ENCODE assay signal across 12 cellular contexts in genomic region chr4:176193898-176194297, GRCh38. TPM values are rescaled to one million over a fixed set of nuclear protein-coding genes. Genes with fewer than 3 reads are reported as not detected.
DNase-seq lines count a peak whose midpoint lies in the region; FAIRE-seq lines count a peak whose summit lies in the region.
"Had no signal": no experiment of that assay in that cellular context is flagged by ENCODE, and none has a peak within 500 bp of the region (broad histone marks: within the 10 kb centered on the region; RNA-seq: fewer than 3 reads in every experiment).

No MANE protein-coding gene starts in this region.

- POLR2A ChIA-PET in activated CD4-positive, alpha-beta memory T cell treated with anti-CD3 and anti-CD28 coated beads for 36 hours (lab: Charles Lee), result no interaction called here
- POLR2A ChIA-PET in activated CD4-positive, alpha-beta memory T cell treated with anti-CD3 and anti-CD28 coated beads, Interleukin-2, amount 10 ng/mL, durations not matched to agents 7 days and 5 days (lab: Charles Lee), result no interaction called here

- FAIRE-seq in frontal cortex (lab: Jason Lieb, UNC), result no peak

- peak overlapping the region; percentile 33 for H3K27ac Mint-ChIP-seq in activated CD4-positive, alpha-beta memory T cell treated with anti-CD3 and anti-CD28 coated beads for 36 hours
- H3K27ac Mint-ChIP-seq in activated CD4-positive, alpha-beta memory T cell treated with anti-CD3 and anti-CD28 coated beads, Interleukin-2, amount 10 ng/mL, durations not matched to agents 7 days and 5 days, result no peak overlapping the region
- peak overlapping the region; percentile 86 for H3K27ac Mint-ChIP-seq in activated T-cell treated with anti-CD3 and anti-CD28 coated beads, Interleukin-2, amount 50 U/mL, for 24 hours

- H3K4me3 Mint-ChIP-seq in activated CD4-positive, alpha-beta memory T cell treated with anti-CD3 and anti-CD28 coated beads for 36 hours, result no peak overlapping the region
- H3K4me3 Mint-ChIP-seq in activated CD4-positive, alpha-beta memory T cell treated with anti-CD3 and anti-CD28 coated beads, Interleukin-2, amount 10 ng/mL, durations not matched to agents 7 days and 5 days, result no peak overlapping the region
- peak overlapping the region; percentile 68 for H3K4me3 Mint-ChIP-seq in activated T-cell treated with anti-CD3 and anti-CD28 coated beads, Interleukin-2, amount 50 U/mL, for 24 hours

- no peaks in the 10 kb centered on the region for H3K9me3 Mint-ChIP-seq in activated CD4-positive, alpha-beta memory T cell treated with anti-CD3 and anti-CD28 coated beads for 36 hours
- H3K9me3 Mint-ChIP-seq in activated CD4-positive, alpha-beta memory T cell treated with anti-CD3 and anti-CD28 coated beads, Interleukin-2, amount 10 ng/mL, durations not matched to agents 7 days and 5 days, result no peaks in the 10 kb centered on the region
- peaks cover 3% of the 10 kb centered on the region for H3K9me3 Mint-ChIP-seq in activated T-cell treated with anti-CD3 and anti-CD28 coated beads, Interleukin-2, amount 50 U/mL, for 24 hours

- H3K27me3 Mint-ChIP-seq in activated CD4-positive, alpha-beta memory T cell treated with anti-CD3 and anti-CD28 coated beads for 36 hours, result peaks cover 37% of the 10 kb centered on the region
- peaks cover 45% of the 10 kb centered on the region for H3K27me3 Mint-ChIP-seq in activated CD4-positive, alpha-beta memory T cell treated with anti-CD3 and anti-CD28 coated beads, Interleukin-2, amount 10 ng/mL, durations not matched to agents 7 days and 5 days
- peaks cover 57% of the 10 kb centered on the region for H3K27me3 Mint-ChIP-seq in activated T-cell treated with anti-CD3 and anti-CD28 coated beads, Interleukin-2, amount 50 U/mL, for 24 hours

- DNase-seq in activated CD4-positive, alpha-beta memory T cell treated with anti-CD3 and anti-CD28 coated beads for 36 hours, result peak; percentile 66
- DNase-seq in activated CD4-positive, alpha-beta memory T cell treated with anti-CD3 and anti-CD28 coated beads, Interleukin-2, amount 10 ng/mL, durations not matched to agents 7 days and 5 days, result no peak
- DNase-seq in activated T-cell treated with anti-CD3 and anti-CD28 coated beads, Interleukin-2, amount 50 U/mL, for 24 hours, result peak; percentile 42
- DNase-seq in glomerular visceral epithelial cell (ENCODE audit: extremely low spot score) (peak; percentile 58), NCI-H2227 treated with DMSO at 0.1 percent for 48 hours (lab: John Stamatoyannopoulos, UW) (no peak), frontal cortex (ENCODE audit: low spot score in 2 of 2) (no peak), NCI-H146 (lab: John Stamatoyannopoulos, UW) (no peak)
- DNase-seq in stimulated activated CD8-positive, alpha-beta memory T cell treated with anti-CD3 and anti-CD28 coated beads, Interleukin-4, amount 100 ng/mL, for 48 hours, result peak; percentile 43
- DNase-seq: erythroblast, NCI-H187, uterus had no signal

- H3K36me3 Mint-ChIP-seq in activated CD4-positive, alpha-beta memory T cell treated with anti-CD3 and anti-CD28 coated beads for 36 hours, result peaks cover 1% of the 10 kb centered on the region
- peaks cover 5% of the 10 kb centered on the region for H3K36me3 Mint-ChIP-seq in activated CD4-positive, alpha-beta memory T cell treated with anti-CD3 and anti-CD28 coated beads, Interleukin-2, amount 10 ng/mL, durations not matched to agents 7 days and 5 days (ENCODE audit: low read depth)
- no peaks in the 10 kb centered on the region for H3K36me3 Mint-ChIP-seq in activated T-cell treated with anti-CD3 and anti-CD28 coated beads, Interleukin-2, amount 50 U/mL, for 24 hours (ENCODE audit: low read depth)

- CTCF ChIA-PET in activated CD4-positive, alpha-beta memory T cell treated with anti-CD3 and anti-CD28 coated beads for 36 hours (lab: Charles Lee), result no interaction called here
- CTCF ChIA-PET in activated CD4-positive, alpha-beta memory T cell treated with anti-CD3 and anti-CD28 coated beads, Interleukin-2, amount 10 ng/mL, durations not matched to agents 7 days and 5 days (lab: Charles Lee), result interaction anchor here (0.7 kb wide), 2 partner anchors 70 to 152 kb away, joined by 3 to 4 read pairs; no protein-coding TSS in a partner anchor

- H3K4me1 Mint-ChIP-seq in activated CD4-positive, alpha-beta memory T cell treated with anti-CD3 and anti-CD28 coated beads for 36 hours (ENCODE audit: low read depth), result peaks cover 28% of the 10 kb centered on the region
- H3K4me1 Mint-ChIP-seq in activated CD4-positive, alpha-beta memory T cell treated with anti-CD3 and anti-CD28 coated beads, Interleukin-2, amount 10 ng/mL, durations not matched to agents 7 days and 5 days, result peaks cover 16% of the 10 kb centered on the region
- peaks cover 37% of the 10 kb centered on the region for H3K4me1 Mint-ChIP-seq in activated T-cell treated with anti-CD3 and anti-CD28 coated beads, Interleukin-2, amount 50 U/mL, for 24 hours (ENCODE audit: low read depth)

- intact Hi-C loops in activated CD4-positive, alpha-beta memory T cell treated with anti-CD3 and anti-CD28 coated beads for 36 hours (cut with micrococcal nuclease), result loop anchor here (1.0 to 2.0 kb wide), 5 partner anchors 70 to 1249 kb away; partner anchors contain the start of genes AGA, NEIL3 and WDR17

RNA-seq across cellular contexts. Expression of gene SPATA4, which starts 1.5 kb away (rescaled TPM):
- total RNA-seq in activated CD4-positive, alpha-beta memory T cell treated with anti-CD3 and anti-CD28 coated beads for 36 hours, result not detected
- not detected for total RNA-seq in activated CD4-positive, alpha-beta memory T cell treated with anti-CD3 and anti-CD28 coated beads, Interleukin-2, amount 10 ng/mL, durations not matched to agents 7 days and 5 days
- 0.82 TPM for total RNA-seq in frontal cortex
- total RNA-seq: lung microvascular endothelial cell had no signal

Comparison
In these comparisons a context has a peak if more than half of its experiments do, and no peak if none do; other contexts are left out.
1. DNase-seq: peak in activated CD4-positive, alpha-beta memory T cell treated with anti-CD3 and anti-CD28 coated beads for 36 hours (single experiment), activated T-cell treated with anti-CD3 and anti-CD28 coated beads, Interleukin-2, amount 50 U/mL, for 24 hours (single experiment), glomerular visceral epithelial cell (single experiment) and stimulated activated CD8-positive, alpha-beta memory T cell treated with anti-CD3 and anti-CD28 coated beads, Interleukin-4, amount 100 ng/mL, for 48 hours (single experiment); none in activated CD4-positive, alpha-beta memory T cell treated with anti-CD3 and anti-CD28 coated beads, Interleukin-2, amount 10 ng/mL, durations not matched to agents 7 days and 5 days (single experiment), NCI-H2227 treated with DMSO at 0.1 percent for 48 hours (single experiment), frontal cortex (0 of 2) and NCI-H146 (single experiment).